ENCODE assay signal across 2 cellular contexts in the genomic region with DNA sequence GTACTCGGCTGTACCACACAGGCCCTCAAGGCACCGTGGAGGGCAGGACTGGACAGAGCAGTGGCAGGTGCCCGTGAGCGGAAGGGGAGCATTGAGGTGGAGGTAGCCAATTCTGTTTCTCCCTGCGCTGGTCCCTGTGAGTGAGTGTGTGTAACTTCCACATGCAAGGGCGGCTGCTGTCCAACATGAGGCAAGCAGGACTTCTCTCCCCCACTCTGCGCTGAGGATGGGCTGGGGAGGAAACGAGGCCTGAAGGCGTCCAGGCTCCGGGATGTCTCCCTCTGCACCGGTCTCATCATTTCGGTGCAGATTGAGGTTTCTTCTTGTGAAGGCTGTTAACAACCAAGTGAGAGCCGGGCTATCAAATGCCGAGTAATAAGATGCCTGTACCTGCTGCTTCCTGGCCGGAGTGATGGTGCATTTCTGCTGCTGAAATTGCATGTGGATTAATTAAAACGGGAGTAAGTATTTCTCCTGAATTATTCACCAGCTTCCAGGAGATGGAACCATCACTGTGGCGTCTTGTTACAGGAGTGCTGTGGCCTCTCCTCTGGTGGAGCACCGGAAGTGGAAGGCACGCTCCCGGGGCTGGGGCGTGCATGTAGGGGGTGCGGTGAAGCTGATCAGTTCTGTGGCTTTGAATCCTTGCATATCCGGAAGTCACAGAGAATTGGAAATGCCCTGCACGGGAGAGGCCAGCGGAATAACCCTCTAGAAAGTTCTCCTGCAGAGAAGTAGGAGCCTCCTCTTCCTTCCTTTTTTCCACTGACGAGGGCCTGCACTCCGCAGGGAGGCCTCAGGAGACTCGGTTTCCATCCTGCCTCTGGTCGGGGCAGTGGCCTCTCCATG.
TF ChIP-seq lines count a peak whose summit lies in the region.

No MANE protein-coding gene starts in this region.

TF ChIP-seq in A549, 52 proteins besides CTCF, POLR2A, EP300 and RAD21 (continued from another document):
- TF ChIP-seq, protein P1, sequence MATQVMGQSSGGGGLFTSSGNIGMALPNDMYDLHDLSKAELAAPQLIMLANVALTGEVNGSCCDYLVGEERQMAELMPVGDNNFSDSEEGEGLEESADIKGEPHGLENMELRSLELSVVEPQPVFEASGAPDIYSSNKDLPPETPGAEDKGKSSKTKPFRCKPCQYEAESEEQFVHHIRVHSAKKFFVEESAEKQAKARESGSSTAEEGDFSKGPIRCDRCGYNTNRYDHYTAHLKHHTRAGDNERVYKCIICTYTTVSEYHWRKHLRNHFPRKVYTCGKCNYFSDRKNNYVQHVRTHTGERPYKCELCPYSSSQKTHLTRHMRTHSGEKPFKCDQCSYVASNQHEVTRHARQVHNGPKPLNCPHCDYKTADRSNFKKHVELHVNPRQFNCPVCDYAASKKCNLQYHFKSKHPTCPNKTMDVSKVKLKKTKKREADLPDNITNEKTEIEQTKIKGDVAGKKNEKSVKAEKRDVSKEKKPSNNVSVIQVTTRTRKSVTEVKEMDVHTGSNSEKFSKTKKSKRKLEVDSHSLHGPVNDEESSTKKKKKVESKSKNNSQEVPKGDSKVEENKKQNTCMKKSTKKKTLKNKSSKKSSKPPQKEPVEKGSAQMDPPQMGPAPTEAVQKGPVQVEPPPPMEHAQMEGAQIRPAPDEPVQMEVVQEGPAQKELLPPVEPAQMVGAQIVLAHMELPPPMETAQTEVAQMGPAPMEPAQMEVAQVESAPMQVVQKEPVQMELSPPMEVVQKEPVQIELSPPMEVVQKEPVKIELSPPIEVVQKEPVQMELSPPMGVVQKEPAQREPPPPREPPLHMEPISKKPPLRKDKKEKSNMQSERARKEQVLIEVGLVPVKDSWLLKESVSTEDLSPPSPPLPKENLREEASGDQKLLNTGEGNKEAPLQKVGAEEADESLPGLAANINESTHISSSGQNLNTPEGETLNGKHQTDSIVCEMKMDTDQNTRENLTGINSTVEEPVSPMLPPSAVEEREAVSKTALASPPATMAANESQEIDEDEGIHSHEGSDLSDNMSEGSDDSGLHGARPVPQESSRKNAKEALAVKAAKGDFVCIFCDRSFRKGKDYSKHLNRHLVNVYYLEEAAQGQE (IDR thresholded peaks at IDR 0.05), result no peak
- TF ChIP-seq PHF8 (IDR thresholded peaks at IDR 0.05; ENCODE audit: borderline replicate concordance, low read depth), result no peak
- TF ChIP-seq MYC (IDR thresholded peaks at IDR 0.05; ENCODE audit: borderline replicate concordance, low read length), result no peak
- TF ChIP-seq CBX8 (IDR thresholded peaks at IDR 0.05), result no peak
- TF ChIP-seq FOSL2 (IDR thresholded peaks at IDR 0.05), result no peak
- TF ChIP-seq FOSL2 (CRISPR knock-in tag; IDR thresholded peaks at IDR 0.05), result no peak
- TF ChIP-seq HOXB5 (CRISPR knock-in tag; IDR thresholded peaks at IDR 0.05), result no peak
- TF ChIP-seq JUNB (IDR thresholded peaks at IDR 0.05), result no peak
- no peak for TF ChIP-seq HOXB13 (CRISPR knock-in tag; IDR thresholded peaks at IDR 0.05; ENCODE audit: low read depth)
- no peak for TF ChIP-seq TFCP2L1 (CRISPR knock-in tag; IDR thresholded peaks at IDR 0.05)
- TF ChIP-seq CHD2 (IDR thresholded peaks at IDR 0.05; ENCODE audit: low read length, partially characterized antibody), result no peak
- TF ChIP-seq HEYL (CRISPR knock-in tag; IDR thresholded peaks at IDR 0.05), result no peak
- TF ChIP-seq CEBPB (IDR thresholded peaks at IDR 0.05), result no peak
- no peak for TF ChIP-seq GATA3 (IDR thresholded peaks at IDR 0.05; ENCODE audit: borderline replicate concordance)
- TF ChIP-seq, protein P2, sequence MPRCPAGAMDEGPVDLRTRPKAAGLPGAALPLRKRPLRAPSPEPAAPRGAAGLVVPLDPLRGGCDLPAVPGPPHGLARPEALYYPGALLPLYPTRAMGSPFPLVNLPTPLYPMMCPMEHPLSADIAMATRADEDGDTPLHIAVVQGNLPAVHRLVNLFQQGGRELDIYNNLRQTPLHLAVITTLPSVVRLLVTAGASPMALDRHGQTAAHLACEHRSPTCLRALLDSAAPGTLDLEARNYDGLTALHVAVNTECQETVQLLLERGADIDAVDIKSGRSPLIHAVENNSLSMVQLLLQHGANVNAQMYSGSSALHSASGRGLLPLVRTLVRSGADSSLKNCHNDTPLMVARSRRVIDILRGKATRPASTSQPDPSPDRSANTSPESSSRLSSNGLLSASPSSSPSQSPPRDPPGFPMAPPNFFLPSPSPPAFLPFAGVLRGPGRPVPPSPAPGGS (IDR thresholded peaks at IDR 0.05), result no peak
- no peak for TF ChIP-seq SREBF2 (IDR thresholded peaks at IDR 0.05)
- TF ChIP-seq, protein P3, sequence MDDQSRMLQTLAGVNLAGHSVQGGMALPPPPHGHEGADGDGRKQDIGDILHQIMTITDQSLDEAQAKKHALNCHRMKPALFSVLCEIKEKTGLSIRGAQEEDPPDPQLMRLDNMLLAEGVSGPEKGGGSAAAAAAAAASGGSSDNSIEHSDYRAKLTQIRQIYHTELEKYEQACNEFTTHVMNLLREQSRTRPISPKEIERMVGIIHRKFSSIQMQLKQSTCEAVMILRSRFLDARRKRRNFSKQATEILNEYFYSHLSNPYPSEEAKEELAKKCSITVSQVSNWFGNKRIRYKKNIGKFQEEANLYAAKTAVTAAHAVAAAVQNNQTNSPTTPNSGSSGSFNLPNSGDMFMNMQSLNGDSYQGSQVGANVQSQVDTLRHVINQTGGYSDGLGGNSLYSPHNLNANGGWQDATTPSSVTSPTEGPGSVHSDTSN (IDR thresholded peaks at IDR 0.05), result no peak

TF ChIP-seq in SK-N-SH treated with all-trans-retinoic acid at 6 μM for 48 hours, 23 proteins besides CTCF, POLR2A, EP300 and RAD21 (continued from another document):
- TF ChIP-seq, protein P4, sequence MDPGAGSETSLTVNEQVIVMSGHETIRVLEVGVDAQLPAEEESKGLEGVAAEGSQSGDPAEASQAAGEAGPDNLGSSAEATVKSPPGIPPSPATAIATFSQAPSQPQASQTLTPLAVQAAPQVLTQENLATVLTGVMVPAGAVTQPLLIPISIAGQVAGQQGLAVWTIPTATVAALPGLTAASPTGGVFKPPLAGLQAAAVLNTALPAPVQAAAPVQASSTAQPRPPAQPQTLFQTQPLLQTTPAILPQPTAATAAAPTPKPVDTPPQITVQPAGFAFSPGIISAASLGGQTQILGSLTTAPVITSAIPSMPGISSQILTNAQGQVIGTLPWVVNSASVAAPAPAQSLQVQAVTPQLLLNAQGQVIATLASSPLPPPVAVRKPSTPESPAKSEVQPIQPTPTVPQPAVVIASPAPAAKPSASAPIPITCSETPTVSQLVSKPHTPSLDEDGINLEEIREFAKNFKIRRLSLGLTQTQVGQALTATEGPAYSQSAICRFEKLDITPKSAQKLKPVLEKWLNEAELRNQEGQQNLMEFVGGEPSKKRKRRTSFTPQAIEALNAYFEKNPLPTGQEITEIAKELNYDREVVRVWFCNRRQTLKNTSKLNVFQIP (CRISPR knock-in tag; IDR thresholded peaks at IDR 0.05; ENCODE audit: borderline replicate concordance, low read depth), result no peak
- TF ChIP-seq PPARA (CRISPR knock-in tag; IDR thresholded peaks at IDR 0.05; ENCODE audit: borderline replicate concordance) (no peak), TCF4 (CRISPR knock-in tag; IDR thresholded peaks at IDR 0.05; ENCODE audit: borderline replicate concordance) (no peak), BACH2 (CRISPR knock-in tag; IDR thresholded peaks at IDR 0.05; ENCODE audit: borderline replicate concordance) (no peak), GLIS3 (CRISPR knock-in tag; IDR thresholded peaks at IDR 0.05) (no peak), SNAI2 (CRISPR knock-in tag; IDR thresholded peaks at IDR 0.05) (no peak), OSR1 (CRISPR knock-in tag; IDR thresholded peaks at IDR 0.05) (no peak), ISL1 (CRISPR knock-in tag; IDR thresholded peaks at IDR 0.05) (no peak), ZNF565 (CRISPR knock-in tag; conservative IDR thresholded peaks at IDR 0.05; ENCODE audit: low read depth) (no peak)
- TF ChIP-seq, protein P5, sequence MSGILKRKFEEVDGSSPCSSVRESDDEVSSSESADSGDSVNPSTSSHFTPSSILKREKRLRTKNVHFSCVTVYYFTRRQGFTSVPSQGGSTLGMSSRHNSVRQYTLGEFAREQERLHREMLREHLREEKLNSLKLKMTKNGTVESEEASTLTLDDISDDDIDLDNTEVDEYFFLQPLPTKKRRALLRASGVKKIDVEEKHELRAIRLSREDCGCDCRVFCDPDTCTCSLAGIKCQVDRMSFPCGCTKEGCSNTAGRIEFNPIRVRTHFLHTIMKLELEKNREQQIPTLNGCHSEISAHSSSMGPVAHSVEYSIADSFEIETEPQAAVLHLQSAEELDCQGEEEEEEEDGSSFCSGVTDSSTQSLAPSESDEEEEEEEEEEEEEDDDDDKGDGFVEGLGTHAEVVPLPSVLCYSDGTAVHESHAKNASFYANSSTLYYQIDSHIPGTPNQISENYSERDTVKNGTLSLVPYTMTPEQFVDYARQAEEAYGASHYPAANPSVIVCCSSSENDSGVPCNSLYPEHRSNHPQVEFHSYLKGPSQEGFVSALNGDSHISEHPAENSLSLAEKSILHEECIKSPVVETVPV (CRISPR knock-in tag; IDR thresholded peaks at IDR 0.05), result no peak
- TF ChIP-seq, protein P6, sequence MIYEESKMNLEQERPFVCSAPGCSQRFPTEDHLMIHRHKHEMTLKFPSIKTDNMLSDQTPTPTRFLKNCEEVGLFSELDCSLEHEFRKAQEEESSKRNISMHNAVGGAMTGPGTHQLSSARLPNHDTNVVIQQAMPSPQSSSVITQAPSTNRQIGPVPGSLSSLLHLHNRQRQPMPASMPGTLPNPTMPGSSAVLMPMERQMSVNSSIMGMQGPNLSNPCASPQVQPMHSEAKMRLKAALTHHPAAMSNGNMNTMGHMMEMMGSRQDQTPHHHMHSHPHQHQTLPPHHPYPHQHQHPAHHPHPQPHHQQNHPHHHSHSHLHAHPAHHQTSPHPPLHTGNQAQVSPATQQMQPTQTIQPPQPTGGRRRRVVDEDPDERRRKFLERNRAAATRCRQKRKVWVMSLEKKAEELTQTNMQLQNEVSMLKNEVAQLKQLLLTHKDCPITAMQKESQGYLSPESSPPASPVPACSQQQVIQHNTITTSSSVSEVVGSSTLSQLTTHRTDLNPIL (CRISPR knock-in tag; IDR thresholded peaks at IDR 0.05; ENCODE audit: low read depth), result no peak
